In genomic region chr4:66202870-66203269, GRCh38 we compare ENCODE assay signal across 36 cellular contexts.
"Had no signal": no experiment of that assay in that cellular context is flagged by ENCODE, and none has a peak within 500 bp of the region (broad histone marks: within the 10 kb centered on the region; RNA-seq: fewer than 3 reads in every experiment).

No MANE protein-coding gene starts in this region.

- FAIRE-seq: astrocyte, TTC549 had no signal

- DNase-seq: activated B cell treated with CpG ODN at 0.5 μM for 24 hours; activated CD4-positive, alpha-beta memory T cell treated with anti-CD3 and anti-CD28 coated beads for 36 hours; activated CD4-positive, alpha-beta T cell treated with anti-CD3 and anti-CD28 coated beads for 4 hours; activated CD4-positive, alpha-beta T cell treated with anti-CD3 and anti-CD28 coated beads, Interleukin-2, amount 10 ng/mL, durations not matched to agents 24 days and 14 days; activated CD4-positive, alpha-beta T cell treated with anti-CD3 and anti-CD28 coated beads, Interleukin-2, amount 50 U/mL, for 1 hour; activated CD4-positive, alpha-beta T cell treated with anti-CD3 and anti-CD28 coated beads, Interleukin-2, amount 50 U/mL, for 4 hours; activated CD4-positive, CD25-positive, alpha-beta regulatory T cell treated with anti-CD3 and anti-CD28 coated beads, Interleukin-2, amount 50 U/mL, for 72 hours; activated CD8-positive, alpha-beta memory T cell treated with anti-CD3 and anti-CD28 coated beads, Interleukin-2, amount 50 U/mL, for 4 hours; activated CD8-positive, alpha-beta T cell treated with anti-CD3 and anti-CD28 coated beads for 36 hours; activated effector memory CD4-positive, alpha-beta T cell treated with anti-CD3 and anti-CD28 coated beads, Interleukin-2, amount 50 U/mL, for 16 hours; activated gamma-delta T cell treated with Interleukin-2 at 50 U/mL for 16 hours; activated naive CD4-positive, alpha-beta T cell; activated naive CD4-positive, alpha-beta T cell treated with anti-CD3 and anti-CD28 coated beads for 36 hours; activated naive CD4-positive, alpha-beta T cell treated with anti-CD3 and anti-CD28 coated beads, Interleukin-2, amount 50 U/mL, for 16 hours; activated naive CD8-positive, alpha-beta T cell treated with anti-CD3 and anti-CD28 coated beads for 36 hours; activated T-cell treated with anti-CD3 and anti-CD28 coated beads for 4 hours; activated T-cell treated with anti-CD3 and anti-CD28 coated beads, Interleukin-2, amount 50 U/mL, for 1 hour; activated T-cell treated with anti-CD3 and anti-CD28 coated beads, Interleukin-2, amount 50 U/mL, for 4 hours; activated T-cell treated with anti-CD3 and anti-CD28 coated beads, Interleukin-2, amount 50 U/mL, for 72 hours; adrenal gland; amniotic stem cell; aorta; body of pancreas; brain microvascular endothelial cell; caudate nucleus; cerebellar nuclear complex; T-helper 1 cell; T-helper 2 cell; T-helper 9 cell had no signal

- H3K9me3 ChIP-seq: adrenal gland, body of pancreas had no signal

- H3K4me3 ChIP-seq: adrenal gland, body of pancreas, breast epithelium, cardiac muscle cell had no signal

- H3K4me1 ChIP-seq: adrenal gland, body of pancreas, breast epithelium had no signal

- H3K27ac ChIP-seq: adrenal gland, body of pancreas, brain microvascular endothelial cell, breast epithelium, cardiac muscle cell, VCaP had no signal

- ATAC-seq: activated CD8-positive, alpha-beta T cell treated with anti-CD3 and anti-CD28 coated beads for 36 hours; activated naive CD4-positive, alpha-beta T cell treated with anti-CD3 and anti-CD28 coated beads, Interleukin-2, amount 50 U/mL, for 72 hours; activated T-cell treated with anti-CD3 and anti-CD28 coated beads, Interleukin-2, amount 50 U/mL, for 4 hours; activated T-cell treated with anti-CD3 and anti-CD28 coated beads, Interleukin-2, amount 50 U/mL, for 72 hours; activated T-helper 17 cell treated with anti-CD3 and anti-CD28 coated beads, Interleukin-2, amount 50 U/mL, for 72 hours; body of pancreas had no signal

- H3K36me3 ChIP-seq: adrenal gland, brain microvascular endothelial cell, cardiac muscle cell had no signal

- H3K27me3 ChIP-seq: adrenal gland, body of pancreas, brain microvascular endothelial cell, breast epithelium, cardiac muscle cell had no signal
